ENCODE assay signal across 8 cellular contexts in the genomic region with DNA sequence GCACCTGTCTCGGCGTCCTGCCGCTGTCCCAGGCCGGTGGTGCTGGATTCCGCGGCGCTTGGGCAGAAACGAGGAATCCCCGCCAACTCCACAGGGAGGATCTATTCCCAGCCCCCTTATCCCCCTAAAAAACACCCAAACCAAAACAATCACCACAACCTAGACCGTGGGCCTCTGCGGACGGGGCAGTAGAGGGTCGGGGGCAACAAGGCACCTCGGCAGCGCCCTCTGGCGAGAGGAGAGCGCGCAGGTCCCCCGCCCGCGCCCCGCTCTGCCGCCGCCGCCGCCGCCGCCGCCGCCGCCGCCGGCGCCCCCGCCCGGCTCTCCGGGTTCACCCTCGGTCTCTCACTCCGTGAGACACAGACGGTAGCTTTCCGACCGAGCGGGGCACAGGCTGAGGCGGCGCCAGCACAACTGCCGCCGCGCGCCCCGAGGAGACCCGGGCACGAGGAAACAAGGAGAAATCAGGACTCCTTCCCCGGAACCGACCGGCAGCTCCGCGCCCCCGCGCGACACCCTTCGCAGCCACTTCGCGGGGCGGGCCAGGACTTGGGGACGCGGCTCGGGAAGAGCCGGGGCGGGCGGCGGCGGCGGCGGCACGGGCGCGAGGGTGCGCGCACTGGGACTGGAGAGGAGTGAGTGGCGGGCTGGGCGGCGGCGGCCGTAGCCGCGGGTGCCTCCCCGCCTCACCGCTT. TPM values are rescaled to one million over a fixed set of nuclear protein-coding genes. Genes with fewer than 3 reads are reported as not detected.
DNase-seq lines count a peak whose midpoint lies in the region; ATAC-seq and TF ChIP-seq lines count a peak whose summit lies in the region.

A gene (plus strand): TSS at position 360 of the 695 bp plus-strand sequence.

- H3K9me3 ChIP-seq in mucosa of descending colon = no peaks in the 10 kb centered on the region

- H3K27me3 Mint-ChIP-seq in activated B cell treated with CpG ODN at 0.5 μM for 24 hours = peaks cover 48% of the 10 kb centered on the region

- H3K27ac Mint-ChIP-seq in activated B cell treated with CpG ODN at 0.5 μM for 24 hours = no peak within 1 kb of the TSS

- H3K36me3 ChIP-seq in mucosa of descending colon (ENCODE audit: low read depth) = no peaks in the 10 kb centered on the region

- TF ChIP-seq RAD21 in Ishikawa (IDR thresholded peaks at IDR 0.05; ENCODE audit: low read depth) = no peak

- H3K27ac ChIP-seq in temporal lobe (ENCODE audit: low read depth, low read length) = no peak within 1 kb of the TSS

- 0 out of 2 replicates have a peak, but pooled peaks have one; percentile 15 for TF ChIP-seq EP300 in Ishikawa (IDR thresholded peaks at IDR 0.05; ENCODE audit: borderline replicate concordance)

- peak within 1 kb of the TSS; percentile 66 for H3K4me3 Mint-ChIP-seq in activated B cell treated with CpG ODN at 0.5 μM for 24 hours

- peak within 1 kb of the TSS; percentile 31 for H3K4me3 ChIP-seq in epithelial cell of esophagus (ENCODE audit: low read length)
- H3K4me3 ChIP-seq in mucosa of descending colon = no peak within 1 kb of the TSS

- intact Hi-C loops in activated B cell treated with CpG ODN at 0.5 μM for 24 hours (cut with micrococcal nuclease) = loop anchor here (10.0 kb wide), 1 partner anchor 292 kb away; no protein-coding TSS in a partner anchor
- intact Hi-C loops in mucosa of descending colon (cut with DNase I, micrococcal nuclease) = no loop called here

- peak; percentile 51 for TF ChIP-seq CTCF in GM10248 (IDR thresholded peaks at IDR 0.05; ENCODE audit: control extremely low read depth, extremely low read depth, low read depth, missing control alignments)
- no peak for TF ChIP-seq CTCF in activated B cell treated with CpG ODN at 0.5 μM for 24 hours (IDR thresholded peaks at IDR 0.05)
- peak; percentile 16 for TF ChIP-seq CTCF in epithelial cell of esophagus (IDR thresholded peaks at IDR 0.05; ENCODE audit: insufficient read depth, low read depth, low read length, missing control alignments)
- TF ChIP-seq CTCF in mucosa of descending colon (IDR thresholded peaks at IDR 0.05) = no peak

- no peaks in the 10 kb centered on the region for H3K36me3 Mint-ChIP-seq in activated B cell treated with CpG ODN at 0.5 μM for 24 hours (ENCODE audit: low read depth)

- POLR2A ChIA-PET in GM10248 (lab: Yijun Ruan, JAX) (no interaction called here), activated B cell treated with CpG ODN at 0.5 μM for 24 hours (lab: Charles Lee) (no interaction called here)

- H3K4me1 Mint-ChIP-seq in activated B cell treated with CpG ODN at 0.5 μM for 24 hours = peaks cover 10% of the 10 kb centered on the region

- ATAC-seq in GM21528 (IDR thresholded peaks at IDR 0.05; ENCODE audit: low FRiP score, unreplicated experiment) (peak; percentile 65), activated B cell treated with CpG ODN at 0.5 μM for 24 hours (ENCODE audit: low read depth) (peak; percentile 45), mucosa of descending colon (peak; percentile 53)

- CTCF ChIA-PET in GM10248 (lab: Yijun Ruan, JAX) = interaction anchor here (1.0 to 1.4 kb wide), 3 partner anchors 10 to 19 kb away, joined by 3 to 4 read pairs (median 3); no protein-coding TSS in a partner anchor
- CTCF ChIA-PET in activated B cell treated with CpG ODN at 0.5 μM for 24 hours (lab: Charles Lee) = no interaction called here

- no peaks in the 10 kb centered on the region for H3K9me3 Mint-ChIP-seq in activated B cell treated with CpG ODN at 0.5 μM for 24 hours

- peaks cover 11% of the 10 kb centered on the region for H3K4me1 ChIP-seq in mucosa of descending colon (ENCODE audit: low read depth)

- DNase-seq in GM10248 (ENCODE audit: extremely low spot score) = peak; percentile 64
- peak; percentile 17 for DNase-seq in activated B cell treated with CpG ODN at 0.5 μM for 24 hours
- peak; percentile 47 for DNase-seq in epithelial cell of esophagus (ENCODE audit: low read depth)
- peak; percentile 35 to 41 (median 40) for DNase-seq in mucosa of descending colon
- DNase-seq in H4 (ENCODE audit: low spot score) = no peak

TF ChIP-seq in Ishikawa, 13 proteins besides CTCF, POLR2A, EP300 and RAD21:
- TF ChIP-seq, protein P1, sequence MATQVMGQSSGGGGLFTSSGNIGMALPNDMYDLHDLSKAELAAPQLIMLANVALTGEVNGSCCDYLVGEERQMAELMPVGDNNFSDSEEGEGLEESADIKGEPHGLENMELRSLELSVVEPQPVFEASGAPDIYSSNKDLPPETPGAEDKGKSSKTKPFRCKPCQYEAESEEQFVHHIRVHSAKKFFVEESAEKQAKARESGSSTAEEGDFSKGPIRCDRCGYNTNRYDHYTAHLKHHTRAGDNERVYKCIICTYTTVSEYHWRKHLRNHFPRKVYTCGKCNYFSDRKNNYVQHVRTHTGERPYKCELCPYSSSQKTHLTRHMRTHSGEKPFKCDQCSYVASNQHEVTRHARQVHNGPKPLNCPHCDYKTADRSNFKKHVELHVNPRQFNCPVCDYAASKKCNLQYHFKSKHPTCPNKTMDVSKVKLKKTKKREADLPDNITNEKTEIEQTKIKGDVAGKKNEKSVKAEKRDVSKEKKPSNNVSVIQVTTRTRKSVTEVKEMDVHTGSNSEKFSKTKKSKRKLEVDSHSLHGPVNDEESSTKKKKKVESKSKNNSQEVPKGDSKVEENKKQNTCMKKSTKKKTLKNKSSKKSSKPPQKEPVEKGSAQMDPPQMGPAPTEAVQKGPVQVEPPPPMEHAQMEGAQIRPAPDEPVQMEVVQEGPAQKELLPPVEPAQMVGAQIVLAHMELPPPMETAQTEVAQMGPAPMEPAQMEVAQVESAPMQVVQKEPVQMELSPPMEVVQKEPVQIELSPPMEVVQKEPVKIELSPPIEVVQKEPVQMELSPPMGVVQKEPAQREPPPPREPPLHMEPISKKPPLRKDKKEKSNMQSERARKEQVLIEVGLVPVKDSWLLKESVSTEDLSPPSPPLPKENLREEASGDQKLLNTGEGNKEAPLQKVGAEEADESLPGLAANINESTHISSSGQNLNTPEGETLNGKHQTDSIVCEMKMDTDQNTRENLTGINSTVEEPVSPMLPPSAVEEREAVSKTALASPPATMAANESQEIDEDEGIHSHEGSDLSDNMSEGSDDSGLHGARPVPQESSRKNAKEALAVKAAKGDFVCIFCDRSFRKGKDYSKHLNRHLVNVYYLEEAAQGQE (IDR thresholded peaks at IDR 0.05; ENCODE audit: low read depth) = peak; percentile 89
- TF ChIP-seq EGR1 (IDR thresholded peaks at IDR 0.05) (no peak), ZBTB7A (IDR thresholded peaks at IDR 0.05; ENCODE audit: low read depth) (peak; percentile 84; the same call in 1 of the 2 replicates)

RNA-seq across cellular contexts. Expression of the gene that starts here (rescaled TPM):
- total RNA-seq in activated B cell treated with CpG ODN at 0.5 μM for 24 hours (not detected in 2 replicates), mucosa of descending colon (1 to 10 TPM in 1 of 3 donors, under 1 TPM in 2; 0.23 to 6.1 (median 0.29) TPM), temporal lobe (80.4 TPM)
- 0.15 and 0.18 TPM in 2 replicates for total RNA-seq in H4 (2014; rRNA removed; shearing (Covaris generic))

Comparison
In these comparisons a context has a peak if more than half of its experiments do, and no peak if none do; other contexts are left out.
1. RNA of the gene that starts here (total RNA-seq): 80.4 TPM in temporal lobe (single experiment); 0.23 to 6.1 TPM in mucosa of descending colon, 0.15 to 0.18 TPM in H4 and not detected in activated B cell treated with CpG ODN at 0.5 μM for 24 hours; every median in the first group is over 10 times any median in the second.
2. Peak in DNase-seq and ATAC-seq in activated B cell treated with CpG ODN at 0.5 μM for 24 hours; RNA of the gene not detected or under 1 TPM.
3. CTCF ChIP-seq: peak in GM10248 (single experiment) and epithelial cell of esophagus (single experiment); none in activated B cell treated with CpG ODN at 0.5 μM for 24 hours (single experiment) and mucosa of descending colon (single experiment).
4. Peak in every context shown above with its lines, with median percentiles within 50 percentile points of each other: ATAC-seq.